Comparison of ENCODE assay signal across 13 cellular contexts in the genomic region with DNA sequence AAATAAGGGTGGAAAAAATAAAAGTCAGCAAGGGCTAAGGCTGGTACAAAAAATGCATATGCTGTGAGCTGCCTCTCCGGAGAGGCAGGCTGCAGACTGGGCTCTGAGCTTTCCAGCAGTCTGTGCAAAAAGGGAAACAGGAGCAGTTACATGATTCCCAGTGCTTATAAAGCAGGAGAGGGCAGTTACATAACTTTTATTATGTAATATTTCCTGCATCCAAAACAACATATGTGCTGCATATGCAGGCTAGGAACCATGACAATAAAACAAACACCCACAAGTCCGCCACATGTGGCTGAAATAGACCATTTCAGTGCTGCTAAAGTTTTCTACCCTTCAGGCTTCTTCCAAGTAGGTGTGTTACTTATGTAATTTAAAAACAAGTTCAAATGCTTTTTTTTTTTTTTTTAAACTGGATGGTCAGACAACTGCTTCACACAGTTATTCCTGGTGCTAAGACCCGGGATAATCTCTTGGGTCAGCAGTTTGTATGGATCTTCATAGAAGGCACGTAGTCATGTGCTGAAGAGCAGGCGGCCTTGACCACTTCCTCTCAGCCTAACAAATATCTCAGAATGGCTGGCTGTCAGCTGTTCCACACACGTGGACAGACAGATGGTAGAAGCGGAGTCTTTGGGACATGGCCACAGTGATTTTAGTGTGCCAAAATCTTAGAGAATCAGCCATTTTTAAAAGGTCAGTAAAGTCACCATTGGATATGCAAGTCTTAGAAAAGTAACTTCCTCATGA. TPM values are rescaled to one million over a fixed set of nuclear protein-coding genes. Genes with fewer than 3 reads are reported as not detected.
DNase-seq lines count a peak whose midpoint lies in the region; ATAC-seq, FAIRE-seq and TF ChIP-seq lines count a peak whose summit lies in the region.
"Had no signal": no experiment of that assay in that cellular context is flagged by ENCODE, and none has a peak within 500 bp of the region (broad histone marks: within the 10 kb centered on the region; RNA-seq: fewer than 3 reads in every experiment).

No MANE protein-coding gene starts in this region.

- H3K27ac ChIP-seq in HL-60 (replicated peaks) (peak overlapping the region; percentile 67), psoas muscle (peak overlapping the region; percentile 30), small intestine (ENCODE audit: low read depth in 1 of 2, low read length in 1 of 2) (no peak overlapping the region), prostate gland (no peak overlapping the region)

- ATAC-seq in left cardiac atrium (peak in 1 of 2 donors; percentile 82), psoas muscle (no peak), HG03432 (IDR thresholded peaks at IDR 0.05; ENCODE audit: unreplicated experiment) (no peak)

- H3K27me3 ChIP-seq in HL-60 (ENCODE audit: insufficient read depth, poor library complexity, severe bottlenecking) (no peaks in the 10 kb centered on the region), psoas muscle (ENCODE audit: insufficient read depth in 3 of 3, low read length in 2 of 3) (no peaks in the 10 kb centered on the region), small intestine (ENCODE audit: control insufficient read depth in 2 of 2, insufficient read depth in 2 of 2, low read length in 2 of 2) (no peaks in the 10 kb centered on the region), prostate gland (replicated peaks; ENCODE audit: insufficient read depth) (no peaks in the 10 kb centered on the region)
- H3K27me3 ChIP-seq: spleen had no signal

- no peak for TF ChIP-seq CTCF in HL-60 (IDR thresholded peaks at IDR 0.05; ENCODE audit: insufficient read depth, low read length)
- TF ChIP-seq CTCF in psoas muscle (IDR thresholded peaks at IDR 0.05): no peak
- TF ChIP-seq CTCF in prostate gland (IDR thresholded peaks at IDR 0.05): no peak

- DNase-seq in HL-60 (ENCODE audit: low read depth in 1 of 2, low spot score in 1 of 2) (peak; percentile 62 to 65), UCSD-AML1 (lab: John Stamatoyannopoulos, UW; ENCODE audit: unreplicated experiment) (peak; percentile 20), left cardiac atrium (peak; percentile 28), psoas muscle (no peak), NCI-H345 (lab: John Stamatoyannopoulos, UW) (no peak), small intestine (no peak), prostate gland (ENCODE audit: low spot score) (no peak)
- DNase-seq: activated CD4-positive, alpha-beta T cell treated with anti-CD3 and anti-CD28 coated beads, Interleukin-2, amount 50 U/mL, for 48 hours; COR-L47; cortex of kidney; NCI-H1048; spleen had no signal

- intact Hi-C loops in left cardiac atrium (cut with DNase I): no loop called here
- intact Hi-C loops in psoas muscle (cut with DNase I): no loop called here
- intact Hi-C loops in prostate gland (cut with DNase I): no loop called here

- H3K36me3 ChIP-seq in psoas muscle (ENCODE audit: insufficient read depth in 1 of 2, low read depth in 1 of 2): no peaks in the 10 kb centered on the region
- no peaks in the 10 kb centered on the region for H3K36me3 ChIP-seq in small intestine (ENCODE audit: control insufficient read depth in 2 of 2, insufficient read depth in 2 of 2, low read length in 2 of 2)
- no peaks in the 10 kb centered on the region for H3K36me3 ChIP-seq in prostate gland
- H3K36me3 ChIP-seq: spleen had no signal

- no peak for FAIRE-seq in small intestine (lab: Jason Lieb, UNC)

- no peaks in the 10 kb centered on the region for H3K4me1 ChIP-seq in psoas muscle
- no peaks in the 10 kb centered on the region for H3K4me1 ChIP-seq in small intestine (ENCODE audit: control insufficient read depth in 2 of 2, insufficient read depth in 1 of 2, low read depth in 1 of 2, low read length in 1 of 2)
- H3K4me1 ChIP-seq in prostate gland (replicated peaks): no peaks in the 10 kb centered on the region

- no peak for TF ChIP-seq POLR2A in prostate gland (IDR thresholded peaks at IDR 0.05)

- no peak overlapping the region for H3K4me3 ChIP-seq in HL-60 (replicated peaks; ENCODE audit: insufficient read depth, low read length)
- H3K4me3 ChIP-seq in psoas muscle: no peak overlapping the region
- H3K4me3 ChIP-seq in small intestine (ENCODE audit: low read depth in 1 of 2, low read length in 2 of 2): no peak overlapping the region
- H3K4me3 ChIP-seq in prostate gland: no peak overlapping the region
- H3K4me3 ChIP-seq: spleen had no signal

- H3K9me3 ChIP-seq in psoas muscle (no peaks in the 10 kb centered on the region), small intestine (ENCODE audit: control insufficient read depth, low read depth) (no peaks in the 10 kb centered on the region), prostate gland (no peaks in the 10 kb centered on the region)
- H3K9me3 ChIP-seq: spleen had no signal

- 62 to 65% (median 64%) methylated on average over 7 of the region's 7 CpGs for WGBS in psoas muscle, 3 donors
- 66 to 81% (median 76%) methylated on average over 7 of the region's 7 CpGs for WGBS in small intestine, 3 donors
- WGBS in prostate gland: 92% methylated on average over 7 of the region's 7 CpGs

RNA-seq across cellular contexts. Expression of a gene that starts 43.5 kb away (rescaled TPM):
- total RNA-seq in left cardiac atrium (1 to 10 TPM; 3.0 to 5.9 TPM), psoas muscle (10 to 100 TPM in 1 of 4 donors, 1 to 10 TPM in 3; 1.4 to 18.4 (median 2.6) TPM), prostate gland (10 to 100 TPM; 11.3 to 40.0 TPM)
- polyA plus RNA-seq in psoas muscle (1 to 10 TPM; 2.1 to 2.3 (median 2.2) TPM), small intestine (1 to 10 TPM in 2 of 3 donors, under 1 TPM in 1; 0.67 to 4.5 (median 2.4) TPM)

Comparison
In these comparisons a context has a peak if more than half of its experiments do, and no peak if none do; other contexts are left out.
1. DNase-seq: peak in HL-60 (2 of 2), UCSD-AML1 (single experiment) and left cardiac atrium (single experiment); none in psoas muscle (0 of 2), NCI-H345 (single experiment), small intestine (single experiment) and prostate gland (single experiment).
2. H3K27ac ChIP-seq: peak in HL-60 (single experiment) and psoas muscle (single experiment); none in small intestine (0 of 2) and prostate gland (0 of 2).